21 cellular contexts compared by ENCODE assay signal in genomic region chr15:30929982-30930381, GRCh38. TPM values are rescaled to one million over a fixed set of nuclear protein-coding genes. Genes with fewer than 3 reads are reported as not detected.
DNase-seq lines count a peak whose midpoint lies in the region; ATAC-seq, FAIRE-seq and TF ChIP-seq lines count a peak whose summit lies in the region.
"Had no signal": no experiment of that assay in that cellular context is flagged by ENCODE, and none has a peak within 500 bp of the region (broad histone marks: within the 10 kb centered on the region; RNA-seq: fewer than 3 reads in every experiment).

No MANE protein-coding gene starts in this region.

- no peaks in the 10 kb centered on the region for H3K9me1 ChIP-seq in endothelial cell of umbilical vein (replicated peaks; ENCODE audit: control insufficient read depth, extremely low read depth, insufficient read depth, low read length)

- no peaks in the 10 kb centered on the region for H3K27me3 ChIP-seq in endothelial cell of umbilical vein (ENCODE audit: control insufficient read depth in 2 of 2, insufficient read depth in 2 of 2, low read length in 2 of 2)

- H4K20me1 ChIP-seq in endothelial cell of umbilical vein (replicated peaks; ENCODE audit: control insufficient read depth, extremely low read depth, insufficient read depth, low read length): no peaks in the 10 kb centered on the region

- peak; percentile 15 for FAIRE-seq in endothelial cell of umbilical vein (lab: Jason Lieb, UNC)
- FAIRE-seq: A549 had no signal

- H3K4me3 Mint-ChIP-seq in activated naive CD8-positive, alpha-beta T cell treated with anti-CD3 and anti-CD28 coated beads, Interleukin-2, amount 10 ng/mL, durations not matched to agents 7 days and 5 days: no peak overlapping the region
- H3K4me3 Mint-ChIP-seq in activated naive CD8-positive, alpha-beta T cell treated with anti-CD3 and anti-CD28 coated beads, Interleukin-2, amount 50 U/mL, for 24 hours: no peak overlapping the region
- H3K4me3 Mint-ChIP-seq: CD14-positive monocyte, HFFc6 had no signal

- H3K27ac Mint-ChIP-seq in activated naive CD8-positive, alpha-beta T cell treated with anti-CD3 and anti-CD28 coated beads, Interleukin-2, amount 10 ng/mL, durations not matched to agents 7 days and 5 days: no peak overlapping the region
- no peak overlapping the region for H3K27ac Mint-ChIP-seq in activated naive CD8-positive, alpha-beta T cell treated with anti-CD3 and anti-CD28 coated beads, Interleukin-2, amount 50 U/mL, for 24 hours
- H3K27ac Mint-ChIP-seq: HFFc6 had no signal

- peak; percentile 43 for ATAC-seq in activated naive CD8-positive, alpha-beta T cell treated with anti-CD3 and anti-CD28 coated beads, Interleukin-2, amount 10 ng/mL, durations not matched to agents 7 days and 5 days (ENCODE audit: low read depth)
- ATAC-seq in activated naive CD8-positive, alpha-beta T cell treated with anti-CD3 and anti-CD28 coated beads, Interleukin-2, amount 50 U/mL, for 24 hours: no peak
- ATAC-seq: A549 had no signal

- H3K79me2 ChIP-seq in endothelial cell of umbilical vein (ENCODE audit: control insufficient read depth, insufficient read depth, low read length): no peaks in the 10 kb centered on the region

- dilution Hi-C loops in endothelial cell of umbilical vein (cut with MboI; ENCODE audit: extremely low pct_ligation_motif_present, low sequenced_read_pairs): no loop called here

- H3K27me3 Mint-ChIP-seq in activated naive CD8-positive, alpha-beta T cell treated with anti-CD3 and anti-CD28 coated beads, Interleukin-2, amount 10 ng/mL, durations not matched to agents 7 days and 5 days: no peaks in the 10 kb centered on the region
- H3K27me3 Mint-ChIP-seq in activated naive CD8-positive, alpha-beta T cell treated with anti-CD3 and anti-CD28 coated beads, Interleukin-2, amount 50 U/mL, for 24 hours: no peaks in the 10 kb centered on the region

- no peak for TF ChIP-seq POLR2A in endothelial cell of umbilical vein (IDR thresholded peaks at IDR 0.05; ENCODE audit: low read depth, low read length)

- no TSS peak for BruUV-seq in endothelial cell of umbilical vein (replicated peaks; lab: Mats Ljungman, UMichigan)

- H3K4me1 Mint-ChIP-seq in activated naive CD8-positive, alpha-beta T cell treated with anti-CD3 and anti-CD28 coated beads, Interleukin-2, amount 10 ng/mL, durations not matched to agents 7 days and 5 days: peaks cover 5% of the 10 kb centered on the region
- H3K4me1 Mint-ChIP-seq in activated naive CD8-positive, alpha-beta T cell treated with anti-CD3 and anti-CD28 coated beads, Interleukin-2, amount 50 U/mL, for 24 hours: peaks cover 8% of the 10 kb centered on the region
- H3K4me1 Mint-ChIP-seq: CD14-positive monocyte had no signal

- H3K36me3 ChIP-seq in endothelial cell of umbilical vein (ENCODE audit: control insufficient read depth in 2 of 2, extremely low read depth in 1 of 2, insufficient read depth in 2 of 2, low read length in 2 of 2): peaks cover 2 to 12% of the 10 kb centered on the region in 2 experiments

- H3K9me3 ChIP-seq in endothelial cell of umbilical vein (replicated peaks; ENCODE audit: control insufficient read depth, insufficient read depth, low read length): no peaks in the 10 kb centered on the region
- H3K9me3 ChIP-seq: A549, HAP-1 had no signal

- H3K4me3 ChIP-seq in endothelial cell of umbilical vein (replicated peaks in 1 of 3; ENCODE audit: insufficient read depth in 1 of 3, low read depth in 1 of 3, low read length in 3 of 3): no peak overlapping the region
- H3K4me3 ChIP-seq: A549, HAP-1 had no signal

- intact Hi-C loops in endothelial cell of umbilical vein (cut with micrococcal nuclease): no loop called here

- peaks cover 42% of the 10 kb centered on the region for H3K36me3 Mint-ChIP-seq in activated naive CD8-positive, alpha-beta T cell treated with anti-CD3 and anti-CD28 coated beads, Interleukin-2, amount 10 ng/mL, durations not matched to agents 7 days and 5 days
- H3K36me3 Mint-ChIP-seq in activated naive CD8-positive, alpha-beta T cell treated with anti-CD3 and anti-CD28 coated beads, Interleukin-2, amount 50 U/mL, for 24 hours (ENCODE audit: low read depth): peaks cover 43% of the 10 kb centered on the region

- no peak overlapping the region for H3K27ac ChIP-seq in endothelial cell of umbilical vein (ENCODE audit: insufficient read depth, low read depth, low read length)
- H3K27ac ChIP-seq: A549 had no signal

- POLR2A ChIA-PET in activated naive CD8-positive, alpha-beta T cell treated with anti-CD3 and anti-CD28 coated beads, Interleukin-2, amount 10 ng/mL, durations not matched to agents 7 days and 5 days (lab: Charles Lee): no interaction called here
- POLR2A ChIA-PET in endothelial cell of umbilical vein (lab: Charles Lee): no interaction called here

- H3K4me2 ChIP-seq in endothelial cell of umbilical vein (ENCODE audit: insufficient read depth, low read length): no peak overlapping the region
- H3K4me2 ChIP-seq: A549 had no signal

- H3K9me3 Mint-ChIP-seq in activated naive CD8-positive, alpha-beta T cell treated with anti-CD3 and anti-CD28 coated beads, Interleukin-2, amount 10 ng/mL, durations not matched to agents 7 days and 5 days: no peaks in the 10 kb centered on the region
- H3K9me3 Mint-ChIP-seq in activated naive CD8-positive, alpha-beta T cell treated with anti-CD3 and anti-CD28 coated beads, Interleukin-2, amount 50 U/mL, for 24 hours: no peaks in the 10 kb centered on the region
- H3K9me3 Mint-ChIP-seq: CD14-positive monocyte, HFFc6 had no signal

- H2AFZ ChIP-seq in endothelial cell of umbilical vein (ENCODE audit: low read depth, low read length): no peak overlapping the region

- H3K4me1 ChIP-seq in endothelial cell of umbilical vein (ENCODE audit: control insufficient read depth, extremely low read depth, insufficient read depth, low read length): no peaks in the 10 kb centered on the region
- H3K4me1 ChIP-seq: A549 had no signal

- no peak for DNase-seq in activated naive CD8-positive, alpha-beta T cell treated with anti-CD3 and anti-CD28 coated beads, Interleukin-2, amount 10 ng/mL, durations not matched to agents 7 days and 5 days
- DNase-seq in activated naive CD8-positive, alpha-beta T cell treated with anti-CD3 and anti-CD28 coated beads, Interleukin-2, amount 50 U/mL, for 24 hours: no peak
- DNase-seq in NCI-H69 (lab: John Stamatoyannopoulos, UW) (peak; percentile 15), endothelial cell of umbilical vein (ENCODE audit: low read depth, low spot score) (no peak), DMS79 treated with DMSO at 0.1 percent for 48 hours (lab: John Stamatoyannopoulos, UW) (no peak), NOMO-1 treated with DMSO at 0.1 percent for 48 hours (lab: John Stamatoyannopoulos, UW; ENCODE audit: unreplicated experiment) (no peak), hippocampal formation (lab: John Stamatoyannopoulos, UW) (no peak)
- DNase-seq: AML-193, Calu3, DND-41, GOT3, HFFc6, KBM-7, NCI-H2029, NCI-H2227 treated with DMSO at 0.1 percent for 48 hours, RPMI8226, SHP77, T-helper 1 cell had no signal

- no peak overlapping the region for H3K9ac ChIP-seq in endothelial cell of umbilical vein (replicated peaks; ENCODE audit: extremely low read depth, insufficient read depth, low read length)

- TF ChIP-seq CTCF in endothelial cell of umbilical vein (IDR thresholded peaks at IDR 0.05; ENCODE audit: extremely low read depth in 1 of 2, insufficient read depth in 1 of 2, low read depth in 1 of 2, low read length in 2 of 2): no peak

- CTCF ChIA-PET in endothelial cell of umbilical vein (lab: Charles Lee): interaction anchor here (4.0 kb wide), 1 partner anchor 200 kb away, joined by 30 read pairs; no protein-coding TSS in a partner anchor

TF ChIP-seq in endothelial cell of umbilical vein, 7 proteins besides CTCF, POLR2A, EP300 and RAD21:
- TF ChIP-seq MAX (IDR thresholded peaks at IDR 0.05; ENCODE audit: insufficient read depth, insufficient read length) (no peak), GATA2 (IDR thresholded peaks at IDR 0.05; ENCODE audit: insufficient read depth, insufficient read length, low read depth, low read length) (no peak), JUN (IDR thresholded peaks at IDR 0.05; ENCODE audit: borderline replicate concordance, insufficient read depth, insufficient read length, low read depth) (no peak), MYC (IDR thresholded peaks at IDR 0.05; ENCODE audit: low read depth, low read length) (no peak), EZH2 (IDR thresholded peaks at IDR 0.05; ENCODE audit: borderline replicate concordance, low read depth, low read length, severe bottlenecking) (no peak), POLR2AphosphoS5 (IDR thresholded peaks at IDR 0.05; ENCODE audit: insufficient read depth, low read depth, low read length) (no peak), FOS (IDR thresholded peaks at IDR 0.05; ENCODE audit: borderline replicate concordance, insufficient read depth, low read length) (no peak)

RNA-seq across cellular contexts. Expression of gene FAN1, which starts 26.3 kb away (rescaled TPM):
- total RNA-seq in activated naive CD8-positive, alpha-beta T cell treated with anti-CD3 and anti-CD28 coated beads, Interleukin-2, amount 10 ng/mL, durations not matched to agents 7 days and 5 days: 10 to 100 TPM; 23.9 to 25.8 TPM
- 11.7 and 12.0 TPM in 2 replicates for total RNA-seq in endothelial cell of umbilical vein
- 3.5 and 4.3 TPM in 2 replicates for polyA plus RNA-seq in endothelial cell of umbilical vein
- 3.6 and 4.1 TPM in 2 replicates for polyA plus RNA-seq in endothelial cell of umbilical vein (2011; cell fraction: cytosol; rRNA removed)
- 23.3 and 26.6 TPM in 2 replicates for polyA plus RNA-seq in endothelial cell of umbilical vein (2011; cell fraction: nucleus; rRNA removed)
- 10.2 and 12.2 TPM in 2 replicates for polyA plus RNA-seq in endothelial cell of umbilical vein (2012)
- 5.3 and 10.1 TPM in 2 replicates for polyA minus RNA-seq in endothelial cell of umbilical vein
- polyA minus RNA-seq in endothelial cell of umbilical vein (2011; cell fraction: cytosol; rRNA and poly(A)+ RNA removed): 5.3 TPM
- 8.6 and 12.8 TPM in 2 replicates for polyA minus RNA-seq in endothelial cell of umbilical vein (2011; cell fraction: nucleus; rRNA and poly(A)+ RNA removed)
